ENCODE assay signal across 17 cellular contexts in genomic region chr7:158631574-158632195, GRCh38.
"Had no signal": no experiment of that assay in that cellular context is flagged by ENCODE, and none has a peak within 500 bp of the region (broad histone marks: within the 10 kb centered on the region; RNA-seq: fewer than 3 reads in every experiment).

No MANE protein-coding gene starts in this region.

- H3K27ac Mint-ChIP-seq: activated naive CD4-positive, alpha-beta T cell treated with anti-CD3 and anti-CD28 coated beads for 36 hours; activated naive CD8-positive, alpha-beta T cell treated with anti-CD3 and anti-CD28 coated beads, Interleukin-2, amount 50 U/mL, for 24 hours; activated T-helper 2 cell treated with anti-CD3 and anti-CD28 coated beads, Interferon-gamma antibody, Interleukin-2, Interleukin-4, amounts not matched to agents 10 μg/mL and 5 μg/mL and 100 μg/mL, durations not matched to agents 14 hours and 24 hours and 36 hours; natural killer cell treated with Interleukin-12 subunit alpha and Interleukin-12 subunit beta and Interleukin-15 and Interleukin-18, amount 100 ng/mL, for 72 hours had no signal

- ATAC-seq: activated CD4-positive, CD25-positive, alpha-beta regulatory T cell treated with anti-CD3 and anti-CD28 coated beads, Interleukin-2, amount 50 U/mL, for 24 hours; activated naive CD8-positive, alpha-beta T cell treated with anti-CD3 and anti-CD28 coated beads, Interleukin-2, amount 50 U/mL, for 24 hours; left ventricle myocardium superior; natural killer cell treated with Interleukin-12 subunit alpha and Interleukin-12 subunit beta and Interleukin-15 and Interleukin-18, amount 100 ng/mL, for 72 hours; stimulated activated naive CD8-positive, alpha-beta T cell treated with anti-CD3 and anti-CD28 coated beads, Interleukin-15, Interleukin-2, amounts not matched to agents 100 U/mL and 50 U/mL, for 24 hours had no signal

- H3K4me1 ChIP-seq: right atrium auricular region, transverse colon had no signal

- H3K27ac ChIP-seq: right atrium auricular region, skin epidermis, transverse colon had no signal

- H3K9me3 ChIP-seq: right atrium auricular region, transverse colon had no signal

- H3K36me3 Mint-ChIP-seq: natural killer cell treated with Interleukin-12 subunit alpha and Interleukin-12 subunit beta and Interleukin-15 and Interleukin-18, amount 100 ng/mL, for 72 hours had no signal

- H3K9me3 Mint-ChIP-seq: activated naive CD4-positive, alpha-beta T cell treated with anti-CD3 and anti-CD28 coated beads for 36 hours; activated naive CD8-positive, alpha-beta T cell treated with anti-CD3 and anti-CD28 coated beads, Interleukin-2, amount 50 U/mL, for 24 hours; activated T-helper 2 cell treated with anti-CD3 and anti-CD28 coated beads, Interferon-gamma antibody, Interleukin-2, Interleukin-4, amounts not matched to agents 10 μg/mL and 5 μg/mL and 100 μg/mL, durations not matched to agents 14 hours and 24 hours and 36 hours; natural killer cell treated with Interleukin-12 subunit alpha and Interleukin-12 subunit beta and Interleukin-15 and Interleukin-18, amount 100 ng/mL, for 72 hours had no signal

- H3K4me3 Mint-ChIP-seq: activated naive CD4-positive, alpha-beta T cell treated with anti-CD3 and anti-CD28 coated beads for 36 hours; activated naive CD8-positive, alpha-beta T cell treated with anti-CD3 and anti-CD28 coated beads, Interleukin-2, amount 50 U/mL, for 24 hours; natural killer cell treated with Interleukin-12 subunit alpha and Interleukin-12 subunit beta and Interleukin-15 and Interleukin-18, amount 100 ng/mL, for 72 hours had no signal

- DNase-seq: activated naive CD4-positive, alpha-beta T cell treated with anti-CD3 and anti-CD28 coated beads for 36 hours; activated naive CD8-positive, alpha-beta T cell treated with anti-CD3 and anti-CD28 coated beads, Interleukin-2, amount 50 U/mL, for 24 hours; activated T-cell treated with anti-CD3 and anti-CD28 coated beads, Interleukin-2, amount 50 U/mL, for 1 hour; aorta; hypothalamus; left ventricle myocardium superior; stimulated activated CD4-positive, alpha-beta T cell treated with anti-CD3 and anti-CD28 coated beads, Interleukin-15, amount 100 ng/mL, for 24 hours; stimulated activated CD4-positive, alpha-beta T cell treated with anti-CD3 and anti-CD28 coated beads, Interleukin-4, amount 100 ng/mL, for 1 hour; stimulated activated naive CD8-positive, alpha-beta T cell treated with anti-CD3 and anti-CD28 coated beads, Interleukin-15, Interleukin-2, amounts not matched to agents 100 U/mL and 50 U/mL, for 24 hours; transverse colon had no signal

- H3K27me3 Mint-ChIP-seq: activated naive CD8-positive, alpha-beta T cell treated with anti-CD3 and anti-CD28 coated beads, Interleukin-2, amount 50 U/mL, for 24 hours; natural killer cell treated with Interleukin-12 subunit alpha and Interleukin-12 subunit beta and Interleukin-15 and Interleukin-18, amount 100 ng/mL, for 72 hours had no signal

- FAIRE-seq: bronchial epithelial cell, endometrium had no signal

- H3K4me3 ChIP-seq: right atrium auricular region, skin epidermis, transverse colon had no signal

- H3K36me3 ChIP-seq: right atrium auricular region, transverse colon had no signal

- H3K27me3 ChIP-seq: right atrium auricular region, transverse colon had no signal
